9 cellular contexts compared by ENCODE assay signal in the genomic region with DNA sequence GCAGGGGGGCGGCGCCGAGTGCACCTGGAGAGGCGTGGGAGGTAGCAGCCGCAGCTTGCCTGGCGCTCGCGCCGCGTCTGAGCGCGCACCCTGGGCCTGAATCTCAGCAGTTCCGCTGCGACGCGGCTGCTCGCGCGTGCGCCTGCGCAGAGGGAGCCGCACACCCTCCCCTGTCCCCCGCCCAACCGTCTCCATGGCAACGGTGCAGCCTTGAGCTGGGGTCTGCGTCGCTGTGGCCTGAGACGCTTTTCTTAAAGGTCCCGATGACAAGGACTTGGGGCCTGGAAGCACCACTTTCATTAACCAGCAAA. TPM values are rescaled to one million over a fixed set of nuclear protein-coding genes. Genes with fewer than 3 reads are reported as not detected.
DNase-seq lines count a peak whose midpoint lies in the region; FAIRE-seq and TF ChIP-seq lines count a peak whose summit lies in the region.
"Had no signal": no experiment of that assay in that cellular context is flagged by ENCODE, and none has a peak within 500 bp of the region (broad histone marks: within the 10 kb centered on the region; RNA-seq: fewer than 3 reads in every experiment).

A gene with protein sequence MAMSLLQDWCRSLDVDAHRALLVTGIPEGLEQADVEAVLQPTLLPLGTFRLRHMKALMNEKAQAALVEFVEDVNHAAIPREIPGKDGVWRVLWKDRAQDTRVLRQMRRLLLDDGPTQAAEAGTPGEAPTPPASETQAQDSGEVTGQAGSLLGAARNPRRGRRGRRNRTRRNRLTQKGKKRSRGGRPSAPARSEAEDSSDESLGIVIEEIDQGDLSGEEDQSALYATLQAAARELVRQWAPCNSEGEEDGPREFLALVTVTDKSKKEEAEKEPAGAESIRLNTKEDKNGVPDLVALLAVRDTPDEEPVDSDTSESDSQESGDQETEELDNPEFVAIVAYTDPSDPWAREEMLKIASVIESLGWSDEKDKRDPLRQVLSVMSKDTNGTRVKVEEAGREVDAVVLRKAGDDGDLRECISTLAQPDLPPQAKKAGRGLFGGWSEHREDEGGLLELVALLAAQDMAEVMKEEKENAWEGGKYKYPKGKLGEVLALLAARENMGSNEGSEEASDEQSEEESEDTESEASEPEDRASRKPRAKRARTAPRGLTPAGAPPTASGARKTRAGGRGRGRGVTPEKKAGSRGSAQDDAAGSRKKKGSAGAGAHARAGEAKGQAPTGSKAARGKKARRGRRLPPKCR (minus strand): TSS at position 79 of the 311 bp plus-strand sequence. CDS start 402 bp downstream, outside the sequence.

- peaks cover 4% of the 10 kb centered on the region for H3F3A ChIP-seq in neural progenitor cell (ENCODE audit: low read depth)

- H3K4me1 Mint-ChIP-seq in neural progenitor cell, result peaks cover 42% of the 10 kb centered on the region

- no peak within 1 kb of the TSS for H2AFZ ChIP-seq in neural progenitor cell (replicated peaks)

- peak within 1 kb of the TSS; percentile 47 for H3K4me3 ChIP-seq in neural progenitor cell

- DNase-seq in stimulated activated naive CD4-positive, alpha-beta T cell (lab: John Stamatoyannopoulos, UW), result peak; percentile 24 to 53 (median 46)
- DNase-seq in stimulated activated naive CD4-positive, alpha-beta T cell treated with Interleukin-2 at 50 U/mL for 16 hours (lab: John Stamatoyannopoulos, UW), result no peak
- peak; percentile 37 to 46 for DNase-seq in activated CD4-positive, alpha-beta T cell treated with anti-CD3 and anti-CD28 coated beads, Interleukin-2, amount 50 U/mL, for 4 hours
- DNase-seq in fibroblast of peridontal ligament (ENCODE audit: extremely low read depth) (peak; percentile 33), neural progenitor cell (ENCODE audit: low spot score) (peak; percentile 100), AML-193 (lab: John Stamatoyannopoulos, UW) (no peak), SKM-1 treated with dmso at 0.1 percent for 144 hours (lab: John Stamatoyannopoulos, UW; ENCODE audit: unreplicated experiment) (no peak), GM12892 (ENCODE audit: insufficient read length) (no peak)
- DNase-seq: DND-41 had no signal

- H3K36me3 Mint-ChIP-seq in neural progenitor cell, result peaks cover 5% of the 10 kb centered on the region

- no peak for FAIRE-seq in GM12892 (lab: Jason Lieb, UNC)

- H3K27ac Mint-ChIP-seq in neural progenitor cell, result peak within 1 kb of the TSS; percentile 94

- H3K79me2 ChIP-seq in neural progenitor cell (ENCODE audit: low read depth), result no peaks in the 10 kb centered on the region

- TF ChIP-seq CTCF in neural progenitor cell (IDR thresholded peaks at IDR 0.05), result no peak

- no peaks in the 10 kb centered on the region for H3K9me3 ChIP-seq in neural progenitor cell (ENCODE audit: low read depth)

- no peak within 1 kb of the TSS for H3K9ac ChIP-seq in neural progenitor cell

- TF ChIP-seq POLR2A in GM12892 (IDR thresholded peaks at IDR 0.05; ENCODE audit: low read depth, low read length), result no peak

- peaks cover 12% of the 10 kb centered on the region for H3K27me3 Mint-ChIP-seq in neural progenitor cell (ENCODE audit: insufficient read depth, low read depth)

- peaks cover 4% of the 10 kb centered on the region for H3K9me3 Mint-ChIP-seq in neural progenitor cell

- peak within 1 kb of the TSS; percentile 80 for H3K4me2 ChIP-seq in neural progenitor cell

- H3K27me3 ChIP-seq in neural progenitor cell, result peaks cover 47% of the 10 kb centered on the region

- no peaks in the 10 kb centered on the region for H4K20me1 ChIP-seq in neural progenitor cell (ENCODE audit: low read depth)

- H3K27ac ChIP-seq in neural progenitor cell, result no peak within 1 kb of the TSS

- H3K4me1 ChIP-seq in neural progenitor cell, result peaks cover 20% of the 10 kb centered on the region

- no peaks in the 10 kb centered on the region for H3K36me3 ChIP-seq in neural progenitor cell

- peak within 1 kb of the TSS; percentile 77 for H3K4me3 Mint-ChIP-seq in neural progenitor cell

RNA-seq across cellular contexts. Expression of the gene that starts here (rescaled TPM):
- total RNA-seq in neural progenitor cell (ENCODE audit: low replicate concordance), result 0.09 and 3.9 TPM in 2 replicates
- not detected for polyA plus RNA-seq in GM12892 (2012; ENCODE audit: missing spikeins)

Comparison
In these comparisons a context has a peak if more than half of its experiments do, and no peak if none do; other contexts are left out.
1. DNase-seq: peak in stimulated activated naive CD4-positive, alpha-beta T cell (6 of 6), activated CD4-positive, alpha-beta T cell treated with anti-CD3 and anti-CD28 coated beads, Interleukin-2, amount 50 U/mL, for 4 hours (2 of 2), fibroblast of peridontal ligament (single experiment) and neural progenitor cell (single experiment); none in stimulated activated naive CD4-positive, alpha-beta T cell treated with Interleukin-2 at 50 U/mL for 16 hours (single experiment), AML-193 (0 of 2), SKM-1 treated with dmso at 0.1 percent for 144 hours (single experiment) and GM12892 (single experiment).